8 cellular contexts compared by ENCODE assay signal in the genomic region with DNA sequence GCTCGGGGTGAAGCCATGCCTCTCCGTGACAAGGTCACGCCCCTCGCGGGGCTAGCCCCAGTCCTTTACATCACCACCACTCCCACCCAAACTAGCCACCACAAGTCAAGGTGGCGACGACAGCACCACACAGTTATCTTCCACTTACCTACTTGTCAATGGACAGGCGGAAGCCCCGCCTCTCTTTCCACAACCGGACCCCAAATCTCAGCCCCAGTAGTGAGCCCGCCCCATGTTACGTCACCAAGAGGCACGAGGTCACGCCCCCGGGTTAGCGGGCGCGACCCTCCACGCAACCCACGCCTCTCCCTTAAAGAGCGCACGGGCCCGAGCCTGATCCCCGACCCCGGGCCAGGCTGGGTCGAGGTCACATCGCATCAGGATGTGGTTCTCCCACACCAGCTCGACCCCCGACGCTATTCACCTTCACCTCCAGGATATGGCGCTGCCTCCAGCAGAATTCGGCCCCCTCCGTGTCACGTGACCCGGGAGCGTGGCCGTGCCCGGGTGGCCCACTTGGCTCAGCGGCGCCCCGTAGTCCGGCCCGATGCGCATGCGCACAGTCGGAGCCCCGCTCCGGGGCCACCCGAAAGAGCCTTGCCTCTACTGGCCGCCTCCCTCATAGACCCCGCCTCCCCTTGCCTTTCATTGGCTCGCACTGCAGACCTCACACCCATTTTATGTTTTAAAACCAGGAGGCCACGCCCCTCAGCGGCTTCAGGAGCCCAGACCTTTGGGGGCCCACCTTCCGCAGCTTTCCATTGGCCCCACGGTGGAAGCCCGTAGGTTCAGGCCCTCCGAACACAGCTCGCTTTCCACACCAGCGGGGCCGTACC. TPM values are rescaled to one million over a fixed set of nuclear protein-coding genes. Genes with fewer than 3 reads are reported as not detected.
A peak's percentile ranks its signal among the peaks of the same experiment; 100 is the strongest.
DNase-seq lines count a peak whose midpoint lies in the region; ATAC-seq, FAIRE-seq and TF ChIP-seq lines count a peak whose summit lies in the region.

No MANE protein-coding gene starts in this region.

- peak overlapping the region; percentile 87 for H3K9ac ChIP-seq in HepG2 (ENCODE audit: insufficient read depth, low read depth, low read length)

- peak overlapping the region; percentile 99 for H3K4me3 Mint-ChIP-seq in CD4-positive, alpha-beta T cell

- peaks cover 39% of the 10 kb centered on the region for H3K36me3 Mint-ChIP-seq in CD4-positive, alpha-beta T cell (ENCODE audit: low read depth)

- in situ Hi-C loops in HepG2 (cut with HindIII; ENCODE audit: extremely low pct_ligation_motif_present, low pct_unique_long_range_greater_than_20kb), result no loop called here

- FAIRE-seq in HepG2 (lab: Jason Lieb, UNC), result peak; percentile 83

- TF ChIP-seq CTCF in CD4-positive, alpha-beta T cell (IDR thresholded peaks at IDR 0.05), result no peak
- peak; percentile 45 for TF ChIP-seq CTCF in HepG2 (CRISPR knock-in tag; IDR thresholded peaks at IDR 0.05)

- TF ChIP-seq EP300 in HepG2 (IDR thresholded peaks at IDR 0.05; ENCODE audit: low read depth in 2 of 2, low read length in 2 of 2) (no peak), HepG2 (CRISPR knock-in tag; IDR thresholded peaks at IDR 0.05; ENCODE audit: borderline replicate concordance) (no peak)

- H3K4me3 ChIP-seq in HepG2 (replicated peaks in 1 of 3; ENCODE audit: insufficient read depth in 1 of 3, low read depth in 2 of 3, low read length in 3 of 3), result peak overlapping the region; percentile 75 to 89 (median 79)

- intact Hi-C loops in CD4-positive, alpha-beta T cell (cut with DNase I, micrococcal nuclease), result loop anchor here in 1 of 2 experiments (1.0 kb wide), 1 partner anchor 33 kb away; no protein-coding TSS in a partner anchor
- intact Hi-C loops in HepG2 (cut with micrococcal nuclease; ENCODE audit: unreplicated experiment), result no loop called here

- peak overlapping the region; percentile 96 for H3K27ac Mint-ChIP-seq in CD4-positive, alpha-beta T cell

- H3K4me1 Mint-ChIP-seq in CD4-positive, alpha-beta T cell (ENCODE audit: low read depth), result peaks cover 49% of the 10 kb centered on the region

- TF ChIP-seq POLR2A in HepG2 (IDR thresholded peaks at IDR 0.05; ENCODE audit: insufficient read depth in 1 of 2, low read depth in 2 of 2, low read length in 2 of 2), result peak; percentile 70 to 77

- peak; percentile 85 for ATAC-seq in CD4-positive, alpha-beta T cell (ENCODE audit: poor library complexity)
- ATAC-seq in GM19438 (IDR thresholded peaks at IDR 0.05; ENCODE audit: low read depth, unreplicated experiment) (peak; percentile 80), HG03571 (IDR thresholded peaks at IDR 0.05; ENCODE audit: unreplicated experiment) (peak; percentile 82), HepG2 (peak; percentile 85)

- TF ChIP-seq RAD21 in HepG2 (CRISPR knock-in tag; IDR thresholded peaks at IDR 0.05), result peak; percentile 77

- no TSS peak for BruUV-seq in HepG2 (replicated peaks; lab: Mats Ljungman, UMichigan)

- H3K79me2 ChIP-seq in HepG2 (ENCODE audit: insufficient read depth, low read length), result peaks cover 17% of the 10 kb centered on the region

- peak overlapping the region; percentile 87 for H3K27ac ChIP-seq in CD4-positive, alpha-beta T cell (ENCODE audit: low read depth, low read length)
- peak overlapping the region; percentile 91 for H3K27ac ChIP-seq in HepG2 (ENCODE audit: extremely low read length, insufficient read depth, low read length)

- 2% methylated on average over 16 of the region's 61 CpGs for WGBS in HepG2 (ENCODE audit: low lambda C conversion rate)

- H3K36me3 ChIP-seq in HepG2 (replicated peaks in 1 of 2; ENCODE audit: control insufficient read depth in 1 of 2, insufficient read depth in 2 of 2, low read length in 2 of 2), result peaks cover 9 to 12% of the 10 kb centered on the region in 2 experiments

- peak overlapping the region; percentile 91 for H3K4me2 ChIP-seq in HepG2 (ENCODE audit: low read depth, low read length)

- no peaks in the 10 kb centered on the region for H3K9me3 Mint-ChIP-seq in CD4-positive, alpha-beta T cell

- H3K27me3 ChIP-seq in CD4-positive, alpha-beta T cell (ENCODE audit: control insufficient read depth, insufficient read depth, low read length), result no peaks in the 10 kb centered on the region
- H3K27me3 ChIP-seq in HepG2 (ENCODE audit: control insufficient read depth in 1 of 2, insufficient read depth in 2 of 2, low read length in 2 of 2), result peaks cover 0 to 6% of the 10 kb centered on the region in 2 experiments; a peak in 2 of 5 replicates

- H3K4me1 ChIP-seq in HepG2 (ENCODE audit: insufficient read depth, low read length), result peaks cover 36% of the 10 kb centered on the region

- no peaks in the 10 kb centered on the region for H4K20me1 ChIP-seq in HepG2 (ENCODE audit: insufficient read depth, low read length)

- CTCF ChIA-PET in CD4-positive, alpha-beta T cell (lab: Charles Lee), result interaction anchor here (0.6 to 1.9 kb wide), 2 partner anchors 33 to 1257 kb away, joined by 3 to 8 read pairs; no protein-coding TSS in a partner anchor
- CTCF ChIA-PET in HepG2 (lab: Yijun Ruan, JAX; ENCODE audit: low intra/inter-chr PET ratio, low total read pairs), result no interaction called here

- H2AFZ ChIP-seq in HepG2 (ENCODE audit: low read length), result no peak overlapping the region

- POLR2A ChIA-PET in CD4-positive, alpha-beta T cell (lab: Charles Lee), result interaction anchor here (0.6 to 3.6 kb wide), 5 partner anchors 21 to 293 kb away, joined by 3 to 14 read pairs (median 4); partner anchors contain the start of genes AKAP8, AKAP8L and BRD4
- POLR2A ChIA-PET in HepG2 (lab: Yijun Ruan, JAX), result interaction anchor here (0.6 to 2.6 kb wide), 9 partner anchors 10 to 621 kb away, joined by 3 to 19 read pairs (median 3); no protein-coding TSS in a partner anchor

- no peaks in the 10 kb centered on the region for H3K27me3 Mint-ChIP-seq in CD4-positive, alpha-beta T cell

- no peaks in the 10 kb centered on the region for H3K9me3 ChIP-seq in CD4-positive, alpha-beta T cell (ENCODE audit: control insufficient read depth, low read length)
- no peaks in the 10 kb centered on the region for H3K9me3 ChIP-seq in HepG2 (ENCODE audit: low read length)

- peak; percentile 92 to 97 (median 95) for DNase-seq in CD4-positive, alpha-beta T cell
- DNase-seq in NCI-H774 (lab: John Stamatoyannopoulos, UW), result peak; percentile 97
- peak; percentile 98 to 99 for DNase-seq in activated CD4-positive, alpha-beta T cell treated with anti-CD3 and anti-CD28 coated beads, Interleukin-2, amount 50 U/mL, for 48 hours
- DNase-seq in dermis microvascular lymphatic vessel endothelial cell (ENCODE audit: low read depth in 2 of 2), result peak; percentile 94 to 98
- peak; percentile 98 for DNase-seq in HepG2 (ENCODE audit: low spot score)
- DNase-seq in stimulated activated CD4-positive, alpha-beta T cell treated with anti-CD3 and anti-CD28 coated beads, Interleukin-2, amount 100 ng/mL, for 48 hours, result peak; percentile 97 to 98

RNA-seq across cellular contexts. Expression of gene SYDE1, which starts 18.2 kb away (rescaled TPM):
- total RNA-seq in CD4-positive, alpha-beta T cell, result under 1 TPM in 1 of 2 experiments, not detected in 1; 0.22 TPM
- 7.7 and 15.8 TPM in 2 replicates for total RNA-seq in dermis microvascular lymphatic vessel endothelial cell
- total RNA-seq in HepG2 (2016; rRNA removed; fragmentation: Illumina TruSeq; extraction: Trizol), result 3.8 and 4.3 TPM in 2 replicates
- 1.7 and 2.6 TPM in 2 replicates for total RNA-seq in HepG2 (2016; cell fraction: cytosol; rRNA removed; fragmentation: Illumina TruSeq; extraction: Trizol; ENCODE audit: low read depth)
- 2.9 and 3.9 TPM in 2 replicates for total RNA-seq in HepG2 (2016; cell fraction: insoluble cytoplasmic fraction; rRNA removed; fragmentation: Illumina TruSeq; extraction: Trizol)
- total RNA-seq in HepG2 (2016; cell fraction: membrane; rRNA removed; fragmentation: Illumina TruSeq; extraction: Trizol), result 4.0 and 4.4 TPM in 2 replicates
- total RNA-seq in HepG2 (2016; cell fraction: nucleus; rRNA removed; fragmentation: Illumina TruSeq; extraction: Trizol), result 3.8 and 5.2 TPM in 2 replicates
- 13.6 and 15.4 TPM in 2 replicates for polyA plus RNA-seq in HepG2 (2011; rRNA removed)
- polyA plus RNA-seq in HepG2 (2011; cell fraction: cytosol; rRNA removed), result 10.6 and 19.0 TPM in 2 replicates
- 31.3 and 42.4 TPM in 2 replicates for polyA plus RNA-seq in HepG2 (2011; cell fraction: nucleus; rRNA removed)
- 5.5 and 6.3 TPM in 2 replicates for polyA plus RNA-seq in HepG2 (2012)
- polyA plus RNA-seq in HepG2 (2016; cell fraction: cytosol; fragmentation: Illumina TruSeq; extraction: Trizol; ENCODE audit: low read depth), result 1.5 TPM in 2 replicates
- polyA plus RNA-seq in HepG2 (2016; cell fraction: insoluble cytoplasmic fraction; fragmentation: Illumina TruSeq; extraction: Trizol; ENCODE audit: low read depth), result 4.9 and 5.6 TPM in 2 replicates
- 3.5 and 4.0 TPM in 2 replicates for polyA plus RNA-seq in HepG2 (2016; cell fraction: membrane; fragmentation: Illumina TruSeq; extraction: Trizol; ENCODE audit: low read depth)
- 6.7 and 7.0 TPM in 2 replicates for polyA plus RNA-seq in HepG2 (2016; cell fraction: nucleus; fragmentation: Illumina TruSeq; extraction: Trizol; ENCODE audit: insufficient read depth, low read depth)
- polyA minus RNA-seq in HepG2 (2011; rRNA and poly(A)+ RNA removed; ENCODE audit: low replicate concordance), result 37.7 and 42.8 TPM in 2 replicates
- 10.4 and 16.1 TPM in 2 replicates for polyA minus RNA-seq in HepG2 (2011; cell fraction: cytosol; rRNA and poly(A)+ RNA removed)
- polyA minus RNA-seq in HepG2 (2011; cell fraction: nucleus; rRNA and poly(A)+ RNA removed), result 4.8 and 9.0 TPM in 2 replicates

RNA-seq across cellular contexts. Expression of gene OR1I1, which starts 43.4 kb away (rescaled TPM):
- total RNA-seq in CD4-positive, alpha-beta T cell, result not detected
- total RNA-seq in dermis microvascular lymphatic vessel endothelial cell (not detected in 2 replicates), HepG2 (2016; rRNA removed; fragmentation: Illumina TruSeq; extraction: Trizol) (not detected in 2 replicates)
- total RNA-seq in HepG2 (2016; cell fraction: cytosol; rRNA removed; fragmentation: Illumina TruSeq; extraction: Trizol; ENCODE audit: low read depth), result not detected in 2 replicates
- not detected in 2 replicates for total RNA-seq in HepG2 (2016; cell fraction: insoluble cytoplasmic fraction; rRNA removed; fragmentation: Illumina TruSeq; extraction: Trizol)
- not detected in 2 replicates for total RNA-seq in HepG2 (2016; cell fraction: membrane; rRNA removed; fragmentation: Illumina TruSeq; extraction: Trizol)
- total RNA-seq in HepG2 (2016; cell fraction: nucleus; rRNA removed; fragmentation: Illumina TruSeq; extraction: Trizol), result not detected in 2 replicates
- polyA plus RNA-seq in HepG2 (2011; rRNA removed), result not detected in 2 replicates
- polyA plus RNA-seq in HepG2 (2011; cell fraction: cytosol; rRNA removed), result not detected in 2 replicates
- not detected in 2 replicates for polyA plus RNA-seq in HepG2 (2011; cell fraction: nucleus; rRNA removed)
- polyA plus RNA-seq in HepG2 (2012), result not detected in 2 replicates
- polyA plus RNA-seq in HepG2 (2016; cell fraction: cytosol; fragmentation: Illumina TruSeq; extraction: Trizol; ENCODE audit: low read depth), result not detected in 2 replicates
- polyA plus RNA-seq in HepG2 (2016; cell fraction: insoluble cytoplasmic fraction; fragmentation: Illumina TruSeq; extraction: Trizol; ENCODE audit: low read depth), result not detected in 2 replicates
- not detected in 2 replicates for polyA plus RNA-seq in HepG2 (2016; cell fraction: membrane; fragmentation: Illumina TruSeq; extraction: Trizol; ENCODE audit: low read depth)
- not detected in 2 replicates for polyA plus RNA-seq in HepG2 (2016; cell fraction: nucleus; fragmentation: Illumina TruSeq; extraction: Trizol; ENCODE audit: insufficient read depth, low read depth)
- polyA minus RNA-seq in HepG2 (2011; rRNA and poly(A)+ RNA removed; ENCODE audit: low replicate concordance), result not detected in 2 replicates
- not detected in 2 replicates for polyA minus RNA-seq in HepG2 (2011; cell fraction: cytosol; rRNA and poly(A)+ RNA removed)
- not detected in 2 replicates for polyA minus RNA-seq in HepG2 (2011; cell fraction: nucleus; rRNA and poly(A)+ RNA removed)

Comparison
In these comparisons a context has a peak if more than half of its experiments do, and no peak if none do; other contexts are left out.
1. Peak in every context shown above with its lines: DNase-seq, ATAC-seq, H3K4me3 ChIP-seq and H3K27ac ChIP-seq.